In the genomic region with DNA sequence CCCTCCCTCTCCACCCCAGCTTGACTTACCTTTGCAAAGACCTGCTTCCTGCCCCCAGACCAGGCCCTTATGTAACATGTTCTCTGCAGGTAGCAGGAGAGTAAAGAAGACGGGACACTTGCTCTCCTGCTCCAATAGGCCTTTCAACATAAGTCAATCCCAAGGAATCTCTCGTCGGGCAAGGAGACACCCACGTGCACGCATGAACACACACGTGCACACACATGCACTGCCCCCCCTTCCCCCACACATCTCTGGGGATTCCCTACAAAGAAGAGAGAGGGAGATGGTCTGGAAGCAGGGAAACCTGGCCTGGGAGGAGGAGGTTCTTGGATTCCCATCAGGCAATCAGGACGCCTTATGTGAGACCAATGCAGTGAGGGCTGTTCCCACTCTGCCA, we compare ENCODE assay signal across 20 cellular contexts. TPM values are rescaled to one million over a fixed set of nuclear protein-coding genes. Genes with fewer than 3 reads are reported as not detected.
A peak's percentile ranks its signal among the peaks of the same experiment; 100 is the strongest.
DNase-seq lines count a peak whose midpoint lies in the region; ATAC-seq and TF ChIP-seq lines count a peak whose summit lies in the region.
"Had no signal": no experiment of that assay in that cellular context is flagged by ENCODE, and none has a peak within 500 bp of the region (broad histone marks: within the 10 kb centered on the region; RNA-seq: fewer than 3 reads in every experiment).

No MANE protein-coding gene starts in this region.

- no peak overlapping the region for H2BK5ac ChIP-seq in mesendoderm (ENCODE audit: low read length)
- H2BK5ac ChIP-seq in neuronal stem cell (ENCODE audit: low read length), result no peak overlapping the region

- no peak overlapping the region for H2AFZ ChIP-seq in neuronal stem cell (ENCODE audit: low read length)

- no TSS peak for BruUV-seq in Panc1 (replicated peaks; lab: Mats Ljungman, UMichigan)

- no CpG with 5 or more reads among the region's 7 CpGs for WGBS in mesendoderm (ENCODE audit: extremely low coverage, insufficient coverage, low lambda C conversion rate)
- WGBS in neuronal stem cell (ENCODE audit: extremely low coverage in 2 of 2, insufficient read length in 2 of 2, insufficient replicate concordance in 1 of 2), 2 donors, result no CpG with 5 or more reads among the region's 7 CpGs

- H3K4me1 ChIP-seq in Panc1 (ENCODE audit: control insufficient read depth, insufficient read depth, low read length) (no peaks in the 10 kb centered on the region; the same call in 1 of the 2 replicates), mesendoderm (ENCODE audit: control insufficient read depth, low read depth, low read length) (no peaks in the 10 kb centered on the region), neuronal stem cell (ENCODE audit: control insufficient read depth in 2 of 2, insufficient read depth in 1 of 2, low read depth in 1 of 2, low read length in 2 of 2) (peaks cover 3 to 12% of the 10 kb centered on the region in 2 donors)
- H3K4me1 ChIP-seq: BE2C, BLaER1, Caco-2 had no signal

- no peak overlapping the region for H3K4ac ChIP-seq in mesendoderm (ENCODE audit: low read depth, low read length)
- H3K4ac ChIP-seq in neuronal stem cell (ENCODE audit: low read length), result no peak overlapping the region

- H3K4me3 ChIP-seq in Panc1 (ENCODE audit: low read depth in 2 of 2, low read length in 2 of 2), result no peak overlapping the region
- H3K4me3 ChIP-seq in mesendoderm (ENCODE audit: low read length), result no peak overlapping the region
- no peak overlapping the region for H3K4me3 ChIP-seq in neuronal stem cell (ENCODE audit: low read length in 2 of 2)
- H3K4me3 ChIP-seq: BLaER1 had no signal

- H3K4me2 ChIP-seq in mesendoderm (ENCODE audit: low read length), result no peak overlapping the region
- H3K4me2 ChIP-seq in neuronal stem cell (ENCODE audit: insufficient read depth, low read length, poor library complexity, severe bottlenecking), result no peak overlapping the region
- H3K4me2 ChIP-seq: BLaER1 had no signal

- no peak overlapping the region for H3K14ac ChIP-seq in neuronal stem cell (ENCODE audit: low read length)

- no peaks in the 10 kb centered on the region for H3K27me3 ChIP-seq in Panc1 (ENCODE audit: control insufficient read depth, insufficient read depth, low read length)
- H3K27me3 ChIP-seq in mesendoderm (ENCODE audit: insufficient read depth, low read length, poor library complexity), result no peaks in the 10 kb centered on the region
- peaks cover 0 to 3% (median 0%) of the 10 kb centered on the region in 3 experiments for H3K27me3 ChIP-seq in neuronal stem cell (ENCODE audit: control insufficient read depth in 3 of 3, insufficient read depth in 3 of 3, low read depth in 1 of 3, low read length in 3 of 3)
- H3K27me3 ChIP-seq: BLaER1 had no signal

- H3K9ac ChIP-seq in mesendoderm (ENCODE audit: low read length) (no peak overlapping the region), neuronal stem cell (ENCODE audit: low read depth, low read length, poor library complexity) (no peak overlapping the region)
- H3K9ac ChIP-seq: BLaER1 had no signal

- POLR2A ChIA-PET in Panc1 (lab: Charles Lee), result no interaction called here

- TF ChIP-seq CTCF in Panc1 (IDR thresholded peaks at IDR 0.05), result no peak

- no peak overlapping the region for H3K23ac ChIP-seq in mesendoderm (ENCODE audit: low read length)
- H3K23ac ChIP-seq in neuronal stem cell (ENCODE audit: low read depth, low read length, poor library complexity), result no peak overlapping the region

- H3K56ac ChIP-seq in mesendoderm (ENCODE audit: low read length), result no peak overlapping the region

- H3K9me3 ChIP-seq in Panc1 (ENCODE audit: control insufficient read depth, insufficient read depth, low read depth, low read length) (no peaks in the 10 kb centered on the region), neuronal stem cell (replicated peaks in 1 of 2; ENCODE audit: control insufficient read depth in 2 of 2, insufficient read depth in 1 of 2, low read depth in 1 of 2, low read length in 2 of 2) (no peaks in the 10 kb centered on the region)
- H3K9me3 ChIP-seq: BE2C, BLaER1, Caco-2 had no signal

- H3K18ac ChIP-seq in mesendoderm (ENCODE audit: low read length) (no peak overlapping the region), neuronal stem cell (ENCODE audit: low read length) (no peak overlapping the region)

- H2BK15ac ChIP-seq in mesendoderm (replicated peaks; ENCODE audit: low read depth), result no peak overlapping the region
- no peak overlapping the region for H2BK15ac ChIP-seq in neuronal stem cell (ENCODE audit: low read length)

- no peak overlapping the region for H4K5ac ChIP-seq in mesendoderm (ENCODE audit: low read length)

- H2BK120ac ChIP-seq in mesendoderm (ENCODE audit: low read depth, low read length) (no peak overlapping the region), neuronal stem cell (ENCODE audit: low read depth, low read length) (no peak overlapping the region)

- CTCF ChIA-PET in Panc1 (lab: Charles Lee), result no interaction called here

- in situ Hi-C loops in Panc1 (cut with HindIII; ENCODE audit: low pct_unique_long_range_greater_than_20kb, low sequenced_read_pairs), result no loop called here

- no peak overlapping the region for H2BK12ac ChIP-seq in neuronal stem cell (ENCODE audit: low read length)

- H4K91ac ChIP-seq in neuronal stem cell (ENCODE audit: low read depth, low read length, poor library complexity), result no peak overlapping the region

- intact Hi-C loops in Panc1 (cut with micrococcal nuclease; ENCODE audit: unreplicated experiment), result no loop called here

- H3K36me3 ChIP-seq in Panc1 (ENCODE audit: control insufficient read depth, insufficient read depth, low read length) (no peaks in the 10 kb centered on the region), mesendoderm (ENCODE audit: control insufficient read depth, insufficient read depth, low read length) (no peaks in the 10 kb centered on the region), neuronal stem cell (replicated peaks in 1 of 2; ENCODE audit: control insufficient read depth in 2 of 2, insufficient read depth in 2 of 2, low read length in 2 of 2) (no peaks in the 10 kb centered on the region)
- H3K36me3 ChIP-seq: BE2C, BLaER1 had no signal

- H3K79me2 ChIP-seq in mesendoderm (ENCODE audit: control insufficient read depth, insufficient read depth, low read length), result no peaks in the 10 kb centered on the region

- no peak for ATAC-seq in Panc1

- no peaks in the 10 kb centered on the region for H3K79me1 ChIP-seq in mesendoderm (ENCODE audit: low read length)
- no peaks in the 10 kb centered on the region for H3K79me1 ChIP-seq in neuronal stem cell (ENCODE audit: low read depth, low read length)

- no peak overlapping the region for H4K8ac ChIP-seq in mesendoderm (ENCODE audit: low read depth, low read length)
- H4K8ac ChIP-seq in neuronal stem cell (ENCODE audit: low read depth, low read length), result no peak overlapping the region

- DNase-seq in Panc1 (ENCODE audit: low read depth, low spot score) (no peak), mesendoderm (no peak), neuronal stem cell (ENCODE audit: low spot score) (no peak), COLO829 (ENCODE audit: low spot score) (no peak)
- no peak for DNase-seq in activated effector memory CD4-positive, alpha-beta T cell treated with Interleukin-2 at 50 U/mL for 16 hours
- DNase-seq: 8988T; ACHN; BE2C; C1 segment of cervical spinal cord; Caco-2; Calu3; CD4-positive, alpha-beta memory T cell; CD4-positive, CD25-positive, alpha-beta regulatory T cell; CD8-positive, alpha-beta memory T cell; DMS79 treated with DMSO at 0.1 percent for 48 hours; GF-D8 had no signal

- H2AK5ac ChIP-seq in mesendoderm (ENCODE audit: low read length) (peak overlapping the region; percentile 37), neuronal stem cell (ENCODE audit: low read depth, low read length) (peak overlapping the region; percentile 12)

- 0 out of 2 replicates have a peak overlapping the region, but pooled peaks have one; percentile 44 for H3K27ac ChIP-seq in Panc1 (ENCODE audit: low read length)
- no peak overlapping the region for H3K27ac ChIP-seq in mesendoderm (ENCODE audit: low read depth, low read length)
- H3K27ac ChIP-seq in neuronal stem cell (replicated peaks; ENCODE audit: low read length), result no peak overlapping the region
- H3K27ac ChIP-seq: BLaER1 had no signal

RNA-seq across cellular contexts. Expression of a gene that starts 41.4 kb away (rescaled TPM):
- not detected for total RNA-seq in Panc1 (2021; ENCODE audit: unreplicated experiment)
- not detected for polyA plus RNA-seq in Panc1 (2012; ENCODE audit: insufficient read length)
- 0.01 TPM for polyA plus RNA-seq in mesendoderm (2013, experiment 1 of 2)
- polyA plus RNA-seq in mesendoderm (2013, experiment 2 of 2), result 0.04 TPM
- 0.11 TPM for polyA plus RNA-seq in neuronal stem cell (2013, experiment 1 of 2)
- polyA plus RNA-seq in neuronal stem cell (2013, experiment 2 of 2), result 0.06 TPM
- total RNA-seq: A673; Caco-2; Calu3; CD4-positive, alpha-beta memory T cell; CD4-positive, CD25-positive, alpha-beta regulatory T cell; CD8-positive, alpha-beta memory T cell had no signal
- polyA plus RNA-seq: AG04450; CD14-positive monocyte; CD4-positive, alpha-beta memory T cell; CD4-positive, CD25-positive, alpha-beta regulatory T cell; CD8-positive, alpha-beta memory T cell had no signal
